ENCODE assay signal across 8 cellular contexts in the genomic region with DNA sequence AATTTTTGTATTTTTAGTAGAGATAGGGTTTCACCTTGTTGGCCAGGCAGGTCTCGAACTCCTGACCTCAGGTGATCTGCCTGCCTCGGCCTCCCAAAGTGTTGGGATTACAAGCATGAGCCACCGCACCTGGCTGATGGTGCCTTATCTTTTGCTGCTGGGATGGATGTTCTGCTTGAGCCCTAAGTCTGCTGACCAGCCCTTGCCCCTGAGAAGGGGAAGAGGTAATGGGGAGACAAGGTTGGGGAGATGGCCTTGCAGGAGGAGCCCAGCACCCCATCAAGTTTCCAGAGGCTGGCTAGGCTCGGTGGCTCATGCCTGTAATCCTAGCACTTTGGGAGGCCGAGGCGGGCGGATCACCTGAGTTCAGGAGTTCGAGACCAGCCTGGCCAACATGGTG. TPM values are rescaled to one million over a fixed set of nuclear protein-coding genes. Genes with fewer than 3 reads are reported as not detected.
DNase-seq lines count a peak whose midpoint lies in the region; ATAC-seq, FAIRE-seq and TF ChIP-seq lines count a peak whose summit lies in the region.
"Not testable (repeated sequence)": the region's sequence is repeated elsewhere in the genome, so short reads cannot be mapped to it uniquely, and the experiment has no call there.

No MANE protein-coding gene starts in this region.

- not testable (repeated sequence) for H3K18ac ChIP-seq in H1 (ENCODE audit: extremely low read depth, low read length)

- FAIRE-seq in H1 (lab: Jason Lieb, UNC), result not testable (repeated sequence)

- not testable (repeated sequence) for H3K27me3 ChIP-seq in BLaER1 treated with 17β-estradiol and CSF1 and Interleukin-3, amounts not matched to agents 10 nM and 100 nM; GM23248 (replicated peaks; ENCODE audit: insufficient read depth); H1 (replicated peaks in 1 of 4; ENCODE audit: control insufficient read depth in 3 of 4, extremely low read depth in 1 of 4, insufficient read depth in 3 of 4, low read length in 3 of 4)

- H2BK15ac ChIP-seq in H1 (ENCODE audit: low read length), result not testable (repeated sequence)

- TF ChIP-seq CTCF in H1 (IDR thresholded peaks at IDR 0.05; ENCODE audit: control extremely low read depth in 1 of 3, insufficient read depth in 1 of 3, low read depth in 1 of 3, low read length in 3 of 3); natural killer cell (IDR thresholded peaks at IDR 0.05): not testable (repeated sequence)

- intact Hi-C loops in natural killer cell (cut with micrococcal nuclease), result loop anchor here (5.0 kb wide), 1 partner anchor 238 kb away; no protein-coding TSS in a partner anchor

- H2BK12ac ChIP-seq in H1 (ENCODE audit: low read depth, low read length), result peak overlapping the region; percentile 60; the same call in 1 of the 2 replicates

- H2BK5ac ChIP-seq in H1 (ENCODE audit: low read depth, low read length), result not testable (repeated sequence)

- H3K9me3 ChIP-seq in BLaER1 treated with 17β-estradiol and CSF1 and Interleukin-3, amounts not matched to agents 10 nM and 100 nM (replicated peaks in 1 of 11); GM23248 (ENCODE audit: low read depth); T-helper 17 cell (ENCODE audit: control insufficient read depth, low read length, poor library complexity, severe bottlenecking); H1 (ENCODE audit: insufficient read depth in 2 of 2, low read depth in 1 of 2, low read length in 1 of 2): not testable (repeated sequence)

- TF ChIP-seq RAD21 in H1 (IDR thresholded peaks at IDR 0.05 in 1 of 2, conservative IDR thresholded peaks at IDR 0.05 in 1 of 2; ENCODE audit: low read depth in 2 of 2, low read length in 2 of 2), result not testable (repeated sequence)

- not testable (repeated sequence) for H4K20me1 ChIP-seq in BLaER1 treated with 17β-estradiol and CSF1 and Interleukin-3, amounts not matched to agents 10 nM and 100 nM; GM23248 (ENCODE audit: insufficient read depth); H1 (replicated peaks in 1 of 2; ENCODE audit: control insufficient read depth in 1 of 2, insufficient read depth in 2 of 2, low read length in 2 of 2)

- not testable (repeated sequence) for H3K4ac ChIP-seq in H1 (replicated peaks; ENCODE audit: insufficient read length, low read depth, low read length)

- H3K36me3 ChIP-seq in BLaER1 treated with 17β-estradiol and CSF1 and Interleukin-3, amounts not matched to agents 10 nM and 100 nM; GM23248 (ENCODE audit: low read depth); H1 (ENCODE audit: control insufficient read depth in 2 of 4, insufficient read depth in 4 of 4, low read length in 3 of 4): not testable (repeated sequence)

- not testable (repeated sequence) for H3K79me1 ChIP-seq in H1 (ENCODE audit: low read depth, low read length)

- not testable (repeated sequence) for TF ChIP-seq EP300 in H1 (IDR thresholded peaks at IDR 0.05; ENCODE audit: borderline replicate concordance in 1 of 2, low read depth in 2 of 2, low read length in 2 of 2)

- CTCF ChIA-PET in activated CD8-positive, alpha-beta T cell treated with anti-CD3 and anti-CD28 coated beads, Interleukin-2, amount 10 ng/mL, durations not matched to agents 7 days and 5 days (lab: Charles Lee), result interaction anchor here (0.8 to 5.9 kb wide), 11 partner anchors 8 to 236 kb away, joined by 3 to 44 read pairs (median 5); partner anchors contain the start of gene MAPK14
- CTCF ChIA-PET in H1 (lab: Charles Lee; ENCODE audit: partially characterized antibody), result interaction anchor here (0.6 to 2.1 kb wide), 12 partner anchors 8 to 236 kb away, joined by 3 to 8 read pairs (median 4); no protein-coding TSS in a partner anchor

- H4K91ac ChIP-seq in H1 (replicated peaks; ENCODE audit: insufficient read length, low read length), result peak overlapping the region; percentile 63

- H3K36me3 Mint-ChIP-seq in T-helper 17 cell (ENCODE audit: low read depth); activated CD8-positive, alpha-beta T cell treated with anti-CD3 and anti-CD28 coated beads, Interleukin-2, amount 10 ng/mL, durations not matched to agents 7 days and 5 days (ENCODE audit: low read depth); activated naive CD8-positive, alpha-beta T cell treated with anti-CD3 and anti-CD28 coated beads, Interleukin-2, amount 10 ng/mL, durations not matched to agents 7 days and 5 days; natural killer cell; stimulated activated naive CD8-positive, alpha-beta T cell treated with anti-CD3 and anti-CD28 coated beads, Interleukin-15, Interleukin-2, amounts not matched to agents 100 ng/mL and 50 ng/mL, for 24 hours (ENCODE audit: low read depth): not testable (repeated sequence)

- H3F3A ChIP-seq in GM23248 (ENCODE audit: insufficient read depth), result peaks cover 15% of the 10 kb centered on the region; the same call in 1 of the 2 replicates

- H3K27ac ChIP-seq in BLaER1 treated with 17β-estradiol and CSF1 and Interleukin-3, amounts not matched to agents 10 nM and 100 nM, result peak overlapping the region in 2 of 11 experiments; percentile 25 to 50; a peak in 4 of 22 replicates
- H3K27ac ChIP-seq in GM23248; H1 (ENCODE audit: low read depth, low read length): not testable (repeated sequence)

- H3K23ac ChIP-seq in H1 (ENCODE audit: insufficient read length), result not testable (repeated sequence)

- H2AFZ ChIP-seq in GM23248, result peak overlapping the region; percentile 60; the same call in 1 of the 2 replicates
- not testable (repeated sequence) for H2AFZ ChIP-seq in H1 (ENCODE audit: low read length)

- not testable (repeated sequence) for H3K9ac ChIP-seq in BLaER1 treated with 17β-estradiol and CSF1 and Interleukin-3, amounts not matched to agents 10 nM and 100 nM; GM23248; H1 (replicated peaks in 1 of 4; ENCODE audit: extremely low read depth in 1 of 4, low read depth in 3 of 4, low read length in 3 of 4)

- H3K4me1 ChIP-seq in BLaER1 treated with 17β-estradiol and CSF1 and Interleukin-3, amounts not matched to agents 10 nM and 100 nM, result peaks cover 92 to 98% (median 97%) of the 10 kb centered on the region in 10 experiments
- H3K4me1 ChIP-seq in GM23248 (ENCODE audit: insufficient read depth), result peaks cover 31% of the 10 kb centered on the region
- not testable (repeated sequence) for H3K4me1 ChIP-seq in H1 (replicated peaks in 1 of 4; ENCODE audit: control insufficient read depth in 3 of 4, insufficient read depth in 4 of 4, low read length in 3 of 4)

- 79 to 85% methylated on average over 7 to 8 of the region's 8 CpGs for WGBS in GM23248 (ENCODE audit: low coverage in 1 of 2, low lambda C conversion rate in 2 of 2, missing lambda C conversion rate in 2 of 2), 2 experiments
- 91% methylated on average over 8 of the region's 8 CpGs; no CpG with 5 or more reads in 1 of the 2 experiments for WGBS in H1 (ENCODE audit: extremely low coverage in 1 of 2, insufficient coverage in 1 of 2, insufficient read length in 1 of 2, insufficient replicate concordance in 2 of 2, low coverage in 1 of 2, low lambda C conversion rate in 2 of 2, missing lambda C conversion rate in 1 of 2), 2 experiments

- TF ChIP-seq POLR2A in H1 (IDR thresholded peaks at IDR 0.05; ENCODE audit: control extremely low read depth in 1 of 2, low read depth in 2 of 2, low read length in 2 of 2), result not testable (repeated sequence)

- in situ Hi-C loops in GM23248 (cut with MboI), result loop anchor here (10.0 kb wide), 1 partner anchor 240 kb away; no protein-coding TSS in a partner anchor

- not testable (repeated sequence) for H2BK120ac ChIP-seq in H1 (replicated peaks; ENCODE audit: low read depth, low read length)

- H3K9me3 Mint-ChIP-seq in activated CD8-positive, alpha-beta T cell treated with anti-CD3 and anti-CD28 coated beads, Interleukin-2, amount 10 ng/mL, durations not matched to agents 7 days and 5 days (ENCODE audit: insufficient read depth); activated naive CD8-positive, alpha-beta T cell treated with anti-CD3 and anti-CD28 coated beads, Interleukin-2, amount 10 ng/mL, durations not matched to agents 7 days and 5 days; natural killer cell; stimulated activated naive CD8-positive, alpha-beta T cell treated with anti-CD3 and anti-CD28 coated beads, Interleukin-15, Interleukin-2, amounts not matched to agents 100 ng/mL and 50 ng/mL, for 24 hours: not testable (repeated sequence)

- not testable (repeated sequence) for H4K8ac ChIP-seq in H1 (ENCODE audit: extremely low read depth, insufficient read depth, low read length)

- H3K14ac ChIP-seq in H1 (ENCODE audit: insufficient read length), result not testable (repeated sequence)

- not testable (repeated sequence) for ATAC-seq in T-helper 17 cell; activated CD8-positive, alpha-beta T cell treated with anti-CD3 and anti-CD28 coated beads, Interleukin-2, amount 10 ng/mL, durations not matched to agents 7 days and 5 days; activated naive CD8-positive, alpha-beta T cell treated with anti-CD3 and anti-CD28 coated beads, Interleukin-2, amount 10 ng/mL, durations not matched to agents 7 days and 5 days (ENCODE audit: low read depth); natural killer cell

- not testable (repeated sequence) for H2BK20ac ChIP-seq in H1 (ENCODE audit: low read length)

- not testable (repeated sequence) for H3K79me2 ChIP-seq in GM23248 (ENCODE audit: insufficient read depth); H1 (ENCODE audit: control insufficient read depth in 1 of 2, insufficient read depth in 2 of 2, low read length in 2 of 2)

- peak overlapping the region; percentile 78 for H3K4me3 Mint-ChIP-seq in T-helper 17 cell
- H3K4me3 Mint-ChIP-seq in activated CD8-positive, alpha-beta T cell treated with anti-CD3 and anti-CD28 coated beads, Interleukin-2, amount 10 ng/mL, durations not matched to agents 7 days and 5 days; natural killer cell: not testable (repeated sequence)
- peak overlapping the region; percentile 75 for H3K4me3 Mint-ChIP-seq in activated naive CD8-positive, alpha-beta T cell treated with anti-CD3 and anti-CD28 coated beads, Interleukin-2, amount 10 ng/mL, durations not matched to agents 7 days and 5 days
- H3K4me3 Mint-ChIP-seq in stimulated activated naive CD8-positive, alpha-beta T cell treated with anti-CD3 and anti-CD28 coated beads, Interleukin-15, Interleukin-2, amounts not matched to agents 100 ng/mL and 50 ng/mL, for 24 hours, result peak overlapping the region; percentile 46

- H4K5ac ChIP-seq in H1 (ENCODE audit: insufficient read length, low read depth, low read length), result not testable (repeated sequence)

- H2AK5ac ChIP-seq in H1 (ENCODE audit: low read depth, low read length), result not testable (repeated sequence)

- not testable (repeated sequence) for H3K4me3 ChIP-seq in BLaER1 treated with 17β-estradiol and CSF1 and Interleukin-3, amounts not matched to agents 10 nM and 100 nM; H1 (ENCODE audit: extremely low read depth in 1 of 4, insufficient read depth in 2 of 4, low read depth in 3 of 4, low read length in 4 of 4)
- H3K4me3 ChIP-seq in GM23248, result 0 out of 2 replicates have a peak overlapping the region, but pooled peaks have one; percentile 46

- not testable (repeated sequence) for H3K56ac ChIP-seq in H1 (replicated peaks; ENCODE audit: insufficient read length, low read depth, low read length)

- POLR2A ChIA-PET in activated CD8-positive, alpha-beta T cell treated with anti-CD3 and anti-CD28 coated beads, Interleukin-2, amount 10 ng/mL, durations not matched to agents 7 days and 5 days (lab: Charles Lee), result interaction anchor here (0.7 to 1.5 kb wide), 2 partner anchors 13 to 71 kb away, joined by 3 read pairs; no protein-coding TSS in a partner anchor
- POLR2A ChIA-PET in activated naive CD8-positive, alpha-beta T cell treated with anti-CD3 and anti-CD28 coated beads, Interleukin-2, amount 10 ng/mL, durations not matched to agents 7 days and 5 days (lab: Charles Lee), result interaction anchor here (0.6 to 4.3 kb wide), 8 partner anchors 6 to 469 kb away, joined by 3 to 65 read pairs (median 4); partner anchors contain the start of genes BRPF3, MAPK13 and MAPK14
- POLR2A ChIA-PET in H1 (lab: Charles Lee; ENCODE audit: partially characterized antibody), result interaction anchor here (1.0 to 1.1 kb wide), 2 partner anchors 75 to 217 kb away, joined by 3 to 4 read pairs; no protein-coding TSS in a partner anchor

- not testable (repeated sequence) for H3K9me2 ChIP-seq in GM23248 (ENCODE audit: insufficient read depth)

- DNase-seq in GM23248; T-helper 17 cell; activated CD8-positive, alpha-beta T cell treated with anti-CD3 and anti-CD28 coated beads, Interleukin-2, amount 10 ng/mL, durations not matched to agents 7 days and 5 days; activated naive CD8-positive, alpha-beta T cell treated with anti-CD3 and anti-CD28 coated beads, Interleukin-2, amount 10 ng/mL, durations not matched to agents 7 days and 5 days; H1 (ENCODE audit: low read depth in 1 of 2, low spot score in 2 of 2); natural killer cell: not testable (repeated sequence)

- peak overlapping the region; percentile 30 to 92 (median 62); a peak in 20 of 22 replicates for H3K4me2 ChIP-seq in BLaER1 treated with 17β-estradiol and CSF1 and Interleukin-3, amounts not matched to agents 10 nM and 100 nM
- peak overlapping the region; percentile 58 for H3K4me2 ChIP-seq in GM23248 (ENCODE audit: unreplicated experiment)
- not testable (repeated sequence) for H3K4me2 ChIP-seq in H1 (ENCODE audit: insufficient read depth in 1 of 2, low read depth in 2 of 2, low read length in 2 of 2)

- not testable (repeated sequence) for H3K27me3 Mint-ChIP-seq in T-helper 17 cell; activated CD8-positive, alpha-beta T cell treated with anti-CD3 and anti-CD28 coated beads, Interleukin-2, amount 10 ng/mL, durations not matched to agents 7 days and 5 days (ENCODE audit: low read depth); activated naive CD8-positive, alpha-beta T cell treated with anti-CD3 and anti-CD28 coated beads, Interleukin-2, amount 10 ng/mL, durations not matched to agents 7 days and 5 days; natural killer cell (ENCODE audit: low read depth in 2 of 2); stimulated activated naive CD8-positive, alpha-beta T cell treated with anti-CD3 and anti-CD28 coated beads, Interleukin-15, Interleukin-2, amounts not matched to agents 100 ng/mL and 50 ng/mL, for 24 hours

- H3K27ac Mint-ChIP-seq in T-helper 17 cell, result peak overlapping the region; percentile 69
- H3K27ac Mint-ChIP-seq in activated CD8-positive, alpha-beta T cell treated with anti-CD3 and anti-CD28 coated beads, Interleukin-2, amount 10 ng/mL, durations not matched to agents 7 days and 5 days, result peak overlapping the region; percentile 80
- peak overlapping the region; percentile 85 for H3K27ac Mint-ChIP-seq in activated naive CD8-positive, alpha-beta T cell treated with anti-CD3 and anti-CD28 coated beads, Interleukin-2, amount 10 ng/mL, durations not matched to agents 7 days and 5 days
- peak overlapping the region; percentile 100 for H3K27ac Mint-ChIP-seq in natural killer cell
- peak overlapping the region; percentile 68 for H3K27ac Mint-ChIP-seq in stimulated activated naive CD8-positive, alpha-beta T cell treated with anti-CD3 and anti-CD28 coated beads, Interleukin-15, Interleukin-2, amounts not matched to agents 100 ng/mL and 50 ng/mL, for 24 hours

- H3K4me1 Mint-ChIP-seq in T-helper 17 cell, result peaks cover 58% of the 10 kb centered on the region
- peaks cover 91% of the 10 kb centered on the region for H3K4me1 Mint-ChIP-seq in activated CD8-positive, alpha-beta T cell treated with anti-CD3 and anti-CD28 coated beads, Interleukin-2, amount 10 ng/mL, durations not matched to agents 7 days and 5 days (ENCODE audit: low read depth)
- peaks cover 61% of the 10 kb centered on the region for H3K4me1 Mint-ChIP-seq in activated naive CD8-positive, alpha-beta T cell treated with anti-CD3 and anti-CD28 coated beads, Interleukin-2, amount 10 ng/mL, durations not matched to agents 7 days and 5 days
- peaks cover 60 to 96% of the 10 kb centered on the region in 2 donors for H3K4me1 Mint-ChIP-seq in natural killer cell
- H3K4me1 Mint-ChIP-seq in stimulated activated naive CD8-positive, alpha-beta T cell treated with anti-CD3 and anti-CD28 coated beads, Interleukin-15, Interleukin-2, amounts not matched to agents 100 ng/mL and 50 ng/mL, for 24 hours (ENCODE audit: low read depth), result peaks cover 93% of the 10 kb centered on the region

- not testable (repeated sequence) for H3K23me2 ChIP-seq in H1 (ENCODE audit: low read depth, low read length)

RNA-seq across cellular contexts. Expression of gene MAPK13, which starts 6.0 kb away (rescaled TPM):
- total RNA-seq in GM23248 (2014; rRNA removed; shearing (Covaris generic)), result 3.0 and 6.6 TPM in 2 replicates
- 2.9 and 3.2 TPM in 2 replicates for polyA plus RNA-seq in GM23248 (2016; fragmentation: Nextera tagmentation; extraction: Ambion mirVana)
- 10 to 100 TPM; 32.1 to 33.7 TPM for total RNA-seq in T-helper 17 cell
- 10 to 100 TPM; 42.6 to 43.5 TPM for total RNA-seq in activated CD8-positive, alpha-beta T cell treated with anti-CD3 and anti-CD28 coated beads, Interleukin-2, amount 10 ng/mL, durations not matched to agents 7 days and 5 days
- 10 to 100 TPM; 40.5 to 41.6 TPM for total RNA-seq in activated naive CD8-positive, alpha-beta T cell treated with anti-CD3 and anti-CD28 coated beads, Interleukin-2, amount 10 ng/mL, durations not matched to agents 7 days and 5 days
- 14.1 and 15.2 TPM in 2 replicates for total RNA-seq in H1 (2021; fragmentation: NEBNext Ultra II Directional; extraction: Animal tissue kit (Norgen Biotek cat#: 25700))
- 10.1 and 13.5 TPM in 2 replicates for polyA plus RNA-seq in H1 (2011; rRNA removed)
- polyA plus RNA-seq in H1 (2011; cell fraction: cytosol; rRNA removed), result 13.6 TPM
- polyA plus RNA-seq in H1 (2011; cell fraction: nucleus; rRNA removed), result 21.5 TPM
- polyA plus RNA-seq in H1 (2012, experiment 1 of 2), result 11.2 to 15.9 TPM (median 15.7 TPM) in 4 replicates
- polyA plus RNA-seq in H1 (2012, experiment 2 of 2), result 13.8 TPM
- polyA plus RNA-seq in H1 (2013, experiment 1 of 2), result 8.6 TPM
- 8.3 TPM for polyA plus RNA-seq in H1 (2013, experiment 2 of 2)
- polyA minus RNA-seq in H1 (2011; rRNA and poly(A)+ RNA removed), result 13.3 and 17.5 TPM in 2 replicates
- 6.2 TPM for polyA minus RNA-seq in H1 (2011; cell fraction: cytosol; rRNA and poly(A)+ RNA removed)
- polyA minus RNA-seq in H1 (2011; cell fraction: nucleus; rRNA and poly(A)+ RNA removed), result 12.4 TPM
- total RNA-seq in natural killer cell, result 10 to 100 TPM; 39.4 to 52.1 (median 49.9) TPM
